Comparison of ENCODE assay signal across 9 cellular contexts in genomic region chr15:22877122-22877521, GRCh38.
"Had no signal": no experiment of that assay in that cellular context is flagged by ENCODE, and none has a peak within 500 bp of the region (broad histone marks: within the 10 kb centered on the region; RNA-seq: fewer than 3 reads in every experiment).

No MANE protein-coding gene starts in this region.

- ATAC-seq: HCT116, K562 had no signal

- H2AFZ ChIP-seq: GM23248 had no signal

- H3K4me3 ChIP-seq: GM23248, HAP-1, K562 had no signal

- H3K9me3 ChIP-seq: HAP-1 had no signal

- H3K9me3 Mint-ChIP-seq: HFFc6 had no signal

- H3K27ac ChIP-seq: GM23248 had no signal

- FAIRE-seq: HTR-8/SVneo, K562 had no signal

- H3K9ac ChIP-seq: GM23248 had no signal

- DNase-seq: GM23248, GOT3, H7, HFFc6, KG1 had no signal

- H3K4me3 Mint-ChIP-seq: HFFc6 had no signal

- H3K4me1 ChIP-seq: HAP-1 had no signal
